Comparison of ENCODE assay signal across 8 cellular contexts in the genomic region with DNA sequence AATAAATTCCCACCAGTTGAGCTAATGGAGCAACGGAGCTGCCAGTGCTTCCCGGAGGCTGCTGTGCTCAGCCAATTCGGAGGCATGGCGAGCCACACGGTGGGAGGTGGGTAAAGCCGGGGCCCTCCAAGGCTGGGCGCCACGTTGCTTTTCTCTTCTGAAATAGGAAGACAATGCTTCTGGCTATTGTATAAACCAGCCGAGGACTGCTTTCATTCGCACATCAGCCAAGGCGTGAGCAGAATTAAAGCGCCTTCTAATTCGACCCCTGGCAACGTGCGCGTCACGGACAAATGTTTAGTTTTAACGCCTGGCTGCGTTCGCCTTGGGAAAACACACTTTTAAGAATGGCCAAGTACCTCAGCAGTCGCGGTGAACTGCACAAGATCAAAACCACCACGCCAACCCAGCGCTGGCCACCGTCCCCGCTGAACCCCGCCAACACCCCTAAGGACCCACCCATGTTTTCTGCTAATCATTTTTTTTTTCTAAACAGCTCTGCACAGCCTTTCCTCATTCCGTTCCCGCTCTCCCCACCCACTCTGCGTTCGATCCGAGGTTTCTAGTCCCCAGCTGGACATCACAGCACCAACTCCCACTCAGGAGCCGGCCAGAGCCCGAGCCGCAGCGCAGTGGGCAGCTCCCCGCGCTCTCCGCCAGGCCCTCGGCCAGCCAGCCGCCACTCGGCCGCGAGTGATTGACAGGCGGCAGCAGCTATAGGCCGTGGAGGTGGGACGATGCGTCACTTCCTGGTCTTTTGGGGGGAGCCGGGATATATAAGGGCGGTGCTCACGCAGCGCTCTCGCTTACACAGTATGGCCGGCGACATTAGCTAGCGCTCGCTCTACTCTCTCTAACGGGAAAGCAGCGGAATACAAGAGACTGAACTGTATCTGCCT. TPM values are rescaled to one million over a fixed set of nuclear protein-coding genes. Genes with fewer than 3 reads are reported as not detected.
DNase-seq lines count a peak whose midpoint lies in the region; ATAC-seq and TF ChIP-seq lines count a peak whose summit lies in the region.

AMD1 (plus strand) TSS at position 805 of the 899 bp plus-strand sequence. CDS start 321 bp downstream, outside the sequence.

- peak within 1 kb of the TSS; percentile 81 to 95 for H3K4me3 ChIP-seq in ascending aorta
- peak within 1 kb of the TSS; percentile 96 for H3K4me3 ChIP-seq in right cardiac atrium (ENCODE audit: low read length)
- H3K4me3 ChIP-seq in vagina, result peak within 1 kb of the TSS; percentile 64 to 90

- H3K9me3 ChIP-seq in ascending aorta, result no peaks in the 10 kb centered on the region
- H3K9me3 ChIP-seq in right cardiac atrium (ENCODE audit: control insufficient read depth, low read length), result no peaks in the 10 kb centered on the region
- no peaks in the 10 kb centered on the region for H3K9me3 ChIP-seq in vagina

- peak within 1 kb of the TSS; percentile 97 for H3K4me3 Mint-ChIP-seq in T-helper 2 cell treated with Interferon-gamma antibody and Interleukin-4, amounts not matched to agents 5 μg/mL and 100 μg/mL, for 36 hours

- WGBS in right cardiac atrium, result under 1% methylated on average over 59 of the region's 59 CpGs

- TF ChIP-seq CTCF in ascending aorta (IDR thresholded peaks at IDR 0.05) (no peak), vagina (IDR thresholded peaks at IDR 0.05) (no peak)

- peaks cover 2% of the 10 kb centered on the region for H3K27me3 Mint-ChIP-seq in T-helper 2 cell treated with Interferon-gamma antibody and Interleukin-4, amounts not matched to agents 5 μg/mL and 100 μg/mL, for 36 hours (ENCODE audit: low read depth)

- H3K4me1 ChIP-seq in ascending aorta (peaks cover 0 to 21% of the 10 kb centered on the region in 2 donors), right cardiac atrium (ENCODE audit: control insufficient read depth, insufficient read depth, low read length) (no peaks in the 10 kb centered on the region), vagina (peaks cover 33% of the 10 kb centered on the region)

- H3K36me3 Mint-ChIP-seq in T-helper 2 cell treated with Interferon-gamma antibody and Interleukin-4, amounts not matched to agents 5 μg/mL and 100 μg/mL, for 36 hours (ENCODE audit: low read depth), result peaks cover 19% of the 10 kb centered on the region

- TF ChIP-seq POLR2A in vagina (IDR thresholded peaks at IDR 0.05), result peak; percentile 29 to 96

- DNase-seq in NCI-H1930 (lab: John Stamatoyannopoulos, UW) (peak; percentile 92 to 93), ascending aorta (ENCODE audit: low spot score in 2 of 2) (peak; percentile 95 to 99), right cardiac atrium (peak; percentile 98 to 99 (median 99)), putamen (ENCODE audit: low spot score) (peak; percentile 98), vagina (ENCODE audit: extremely low spot score in 2 of 2) (peak in 1 of 2 donors; percentile 98)
- DNase-seq in T-helper 2 cell treated with Interferon-gamma antibody and Interleukin-4, amounts not matched to agents 5 μg/mL and 100 μg/mL, for 36 hours (ENCODE audit: low spot score), result peak; percentile 93

- ATAC-seq in GM18502 (IDR thresholded peaks at IDR 0.05; ENCODE audit: poor library complexity, unreplicated experiment) (peak; percentile 72), HG02970 (IDR thresholded peaks at IDR 0.05; ENCODE audit: low FRiP score, unreplicated experiment) (peak; percentile 78), right cardiac atrium (peak; percentile 94 to 96)

- H3K36me3 ChIP-seq in ascending aorta, result no peaks in the 10 kb centered on the region
- H3K36me3 ChIP-seq in vagina, result no peaks in the 10 kb centered on the region

- H3K27ac ChIP-seq in ascending aorta (peak within 1 kb of the TSS; percentile 95 to 96), right cardiac atrium (ENCODE audit: low read length) (peak within 1 kb of the TSS; percentile 88), vagina (peak within 1 kb of the TSS; percentile 93)

- peaks cover 26% of the 10 kb centered on the region for H3K4me1 Mint-ChIP-seq in T-helper 2 cell treated with Interferon-gamma antibody and Interleukin-4, amounts not matched to agents 5 μg/mL and 100 μg/mL, for 36 hours (ENCODE audit: low read depth)

- H3K27ac Mint-ChIP-seq in T-helper 2 cell treated with Interferon-gamma antibody and Interleukin-4, amounts not matched to agents 5 μg/mL and 100 μg/mL, for 36 hours, result peak within 1 kb of the TSS; percentile 99

- H3K27me3 ChIP-seq in ascending aorta, result no peaks in the 10 kb centered on the region
- H3K27me3 ChIP-seq in right cardiac atrium (ENCODE audit: control insufficient read depth, insufficient read depth), result no peaks in the 10 kb centered on the region
- H3K27me3 ChIP-seq in vagina, result no peaks in the 10 kb centered on the region

- H3K9me3 Mint-ChIP-seq in T-helper 2 cell treated with Interferon-gamma antibody and Interleukin-4, amounts not matched to agents 5 μg/mL and 100 μg/mL, for 36 hours, result no peaks in the 10 kb centered on the region

- intact Hi-C loops in ascending aorta (cut with DNase I), result loop anchor here (1.0 to 10.0 kb wide), 6 partner anchors 59 to 1179 kb away; partner anchors contain the start of genes AK9, CDK19, FIG4 and GTF3C6
- intact Hi-C loops in right cardiac atrium (cut with DNase I), result loop anchor here in 3 of 4 donors (5.0 to 10.0 kb wide), 4 partner anchors 57 to 189 kb away; partner anchors contain the start of genes CDK19 (in 2 of the 3) and GTF3C6 (in 1 of the 3)
- intact Hi-C loops in vagina (cut with DNase I), result loop anchor here (2.0 kb wide), 2 partner anchors 47 to 59 kb away; partner anchors contain the start of gene CDK19

RNA-seq across cellular contexts. Expression of gene AMD1, which starts in this region (rescaled TPM):
- total RNA-seq in ascending aorta (19.1 TPM), right cardiac atrium (10 to 100 TPM; 58.0 to 65.2 (median 63.2) TPM), vagina (58.2 TPM)
- 49.9 TPM for polyA plus RNA-seq in right cardiac atrium
